Comparison of ENCODE assay signal across 1 cellular context in genomic region chr5:148855249-148856008, GRCh38.
TF ChIP-seq lines count a peak whose summit lies in the region.

No MANE protein-coding gene starts in this region.

TF ChIP-seq in SK-N-SH treated with all-trans-retinoic acid at 6 μM for 48 hours, 23 proteins besides CTCF, POLR2A, EP300 and RAD21 (continued from another document):
- peak; percentile 95; the same call in 1 of the 2 replicates for TF ChIP-seq PATZ1 (CRISPR knock-in tag; IDR thresholded peaks at IDR 0.05; ENCODE audit: borderline replicate concordance)
TF ChIP-seq in SK-N-SH treated with all-trans-retinoic acid at 6 μM for 48 hours: peak in this region for 2.
